Comparison of ENCODE assay signal across 13 cellular contexts in genomic region chr18:70276416-70277145, GRCh38.
"Had no signal": no experiment of that assay in that cellular context is flagged by ENCODE, and none has a peak within 500 bp of the region (broad histone marks: within the 10 kb centered on the region; RNA-seq: fewer than 3 reads in every experiment).

No MANE protein-coding gene starts in this region.

- ATAC-seq: activated CD8-positive, alpha-beta T cell treated with anti-CD3 and anti-CD28 coated beads, Interleukin-2, amount 10 ng/mL, durations not matched to agents 7 days and 5 days; activated naive CD8-positive, alpha-beta T cell treated with anti-CD3 and anti-CD28 coated beads, Interleukin-2, amount 50 U/mL, for 24 hours; gastrocnemius medialis had no signal

- H3K4me3 ChIP-seq: cardiac muscle cell, colonic mucosa, gastrocnemius medialis, neural progenitor cell, ovary, vagina had no signal

- H3K27ac ChIP-seq: cardiac muscle cell, colonic mucosa, gastrocnemius medialis, neural progenitor cell, ovary, vagina had no signal

- H3K4me2 ChIP-seq: neural progenitor cell had no signal

- H3K36me3 ChIP-seq: cardiac muscle cell, colonic mucosa, neural progenitor cell, ovary, vagina had no signal

- H3K27me3 ChIP-seq: cardiac muscle cell, colonic mucosa, gastrocnemius medialis, neural progenitor cell, ovary, vagina had no signal

- H3K4me1 ChIP-seq: colonic mucosa had no signal

- H3K9me3 ChIP-seq: colonic mucosa, ovary had no signal

- DNase-seq: activated CD8-positive, alpha-beta memory T cell treated with anti-CD3 and anti-CD28 coated beads, Interleukin-2, amount 50 U/mL, for 48 hours; activated CD8-positive, alpha-beta T cell treated with anti-CD3 and anti-CD28 coated beads, Interleukin-2, amount 10 ng/mL, durations not matched to agents 7 days and 5 days; activated naive CD8-positive, alpha-beta T cell treated with anti-CD3 and anti-CD28 coated beads, Interleukin-2, amount 50 U/mL, for 24 hours; colonic mucosa; gastrocnemius medialis; kidney glomerular epithelial cell; ovary; retina; small intestine; T-helper 9 cell had no signal

- H3K9ac ChIP-seq: neural progenitor cell had no signal
